ENCODE assay signal across 1 cellular context in genomic region chr1:220217383-220217988, GRCh38.
A peak's percentile ranks its signal among the peaks of the same experiment; 100 is the strongest.
TF ChIP-seq lines count a peak whose summit lies in the region.

No MANE protein-coding gene starts in this region.

TF ChIP-seq in K562, 482 proteins besides CTCF, POLR2A, EP300 and RAD21 (continued from another document):
- no peak for TF ChIP-seq ATF6 (CRISPR knock-in tag; IDR thresholded peaks at IDR 0.05)
- TF ChIP-seq KLF10 (CRISPR knock-in tag; IDR thresholded peaks at IDR 0.05) = no peak
- no peak for TF ChIP-seq PPARD (CRISPR knock-in tag; IDR thresholded peaks at IDR 0.05)
- no peak for TF ChIP-seq POLR2G (IDR thresholded peaks at IDR 0.05; ENCODE audit: low read depth, low read length)
- TF ChIP-seq SNRNP70 (optimal IDR thresholded peaks at IDR 0.05; ENCODE audit: low read depth, low read length) = no peak
- TF ChIP-seq GTF2A2 (tag; IDR thresholded peaks at IDR 0.05) = no peak
- TF ChIP-seq KLF13 (tag; IDR thresholded peaks at IDR 0.05; ENCODE audit: borderline replicate concordance, low read depth) = no peak
- TF ChIP-seq SMC3 (conservative IDR thresholded peaks at IDR 0.05; ENCODE audit: insufficient read depth, low read depth, low read length) = peak; percentile 28; the same call in 1 of the 2 replicates
- TF ChIP-seq ZBTB33 (CRISPR knock-in tag; IDR thresholded peaks at IDR 0.05) = no peak
- TF ChIP-seq NELFE (IDR thresholded peaks at IDR 0.05; ENCODE audit: insufficient read depth, insufficient read length) = no peak
- no peak for TF ChIP-seq ZNF253 (CRISPR knock-in tag; conservative IDR thresholded peaks at IDR 0.05)
- TF ChIP-seq CREB3 (tag; conservative IDR thresholded peaks at IDR 0.05; ENCODE audit: low read depth) = no peak
- no peak for TF ChIP-seq FOXP1 (CRISPR knock-in tag; IDR thresholded peaks at IDR 0.05)
- no peak for TF ChIP-seq ZNF717 (CRISPR knock-in tag; IDR thresholded peaks at IDR 0.05)
- TF ChIP-seq KAT2B (IDR thresholded peaks at IDR 0.05; ENCODE audit: low read depth, low read length) = no peak
- no peak for TF ChIP-seq ZNF785 (CRISPR knock-in tag; IDR thresholded peaks at IDR 0.05)
- TF ChIP-seq NR2C2 (CRISPR knock-in tag; IDR thresholded peaks at IDR 0.05) = no peak
- TF ChIP-seq NR2C2 (tag; IDR thresholded peaks at IDR 0.05) = no peak
- TF ChIP-seq NEUROD1 (IDR thresholded peaks at IDR 0.05; ENCODE audit: borderline replicate concordance, low read depth, low read length, partially characterized antibody) = no peak
